Comparison of ENCODE assay signal across 8 cellular contexts in genomic region chr12:79689041-79689476, GRCh38. TPM values are rescaled to one million over a fixed set of nuclear protein-coding genes. Genes with fewer than 3 reads are reported as not detected.
A peak's percentile ranks its signal among the peaks of the same experiment; 100 is the strongest.
DNase-seq lines count a peak whose midpoint lies in the region; ATAC-seq, FAIRE-seq and TF ChIP-seq lines count a peak whose summit lies in the region.

No MANE protein-coding gene starts in this region.

- peak overlapping the region; percentile 45 for H3K4me3 ChIP-seq in CD8-positive, alpha-beta memory T cell (ENCODE audit: low read length)
- H3K4me3 ChIP-seq in astrocyte (ENCODE audit: insufficient read depth, low read depth, low read length) (peak overlapping the region; percentile 79), lung (peak overlapping the region; percentile 67)

- TF ChIP-seq CTCF in astrocyte (IDR thresholded peaks at IDR 0.05; ENCODE audit: insufficient read depth, low read depth, low read length) (no peak), lung (IDR thresholded peaks at IDR 0.05; ENCODE audit: control extremely low read depth, extremely low read depth) (no peak)

- no peaks in the 10 kb centered on the region for H3K9me3 ChIP-seq in CD8-positive, alpha-beta memory T cell (ENCODE audit: low read length)
- H3K9me3 ChIP-seq in astrocyte (ENCODE audit: insufficient read depth, low read depth, low read length) (no peaks in the 10 kb centered on the region), lung (ENCODE audit: control insufficient read depth in 2 of 2, insufficient read depth in 1 of 2, low read length in 1 of 2) (no peaks in the 10 kb centered on the region)

- peaks cover 73% of the 10 kb centered on the region for H3K79me2 ChIP-seq in astrocyte (ENCODE audit: insufficient read depth, low read length)

- H3K27me3 ChIP-seq in CD8-positive, alpha-beta memory T cell (ENCODE audit: insufficient read depth, low read length, poor library complexity, severe bottlenecking), result peaks cover 14% of the 10 kb centered on the region
- H3K27me3 ChIP-seq in astrocyte (ENCODE audit: insufficient read depth, low read length) (no peaks in the 10 kb centered on the region), lung (ENCODE audit: control insufficient read depth, insufficient read depth) (no peaks in the 10 kb centered on the region)

- H3K4me2 ChIP-seq in astrocyte (ENCODE audit: low read length), result peak overlapping the region; percentile 89

- H4K20me1 ChIP-seq in astrocyte (ENCODE audit: insufficient read depth, low read length), result peaks cover 19% of the 10 kb centered on the region

- peak overlapping the region; percentile 59 to 85 (median 74) for H3K4me3 Mint-ChIP-seq in CD8-positive, alpha-beta memory T cell
- peak overlapping the region; percentile 95 for H3K4me3 Mint-ChIP-seq in astrocyte (ENCODE audit: unreplicated experiment)

- no peaks in the 10 kb centered on the region for H3K36me3 Mint-ChIP-seq in CD8-positive, alpha-beta memory T cell
- peaks cover 2% of the 10 kb centered on the region for H3K36me3 Mint-ChIP-seq in astrocyte (ENCODE audit: low read depth, unreplicated experiment)

- H3K9ac ChIP-seq in astrocyte (ENCODE audit: low read length), result peak overlapping the region; percentile 93

- intact Hi-C loops in posterior vena cava (cut with DNase I), result loop anchor here in 1 of 2 donors (10.0 kb wide), 1 partner anchor 134 kb away; no protein-coding TSS in a partner anchor

- peak; percentile 1 for ATAC-seq in HG02981 (IDR thresholded peaks at IDR 0.05; ENCODE audit: unreplicated experiment)
- ATAC-seq in lung (ENCODE audit: insufficient read depth, low FRiP score), result no peak
- ATAC-seq in HG02610 (IDR thresholded peaks at IDR 0.05; ENCODE audit: unreplicated experiment), result no peak

- DNase-seq in CD8-positive, alpha-beta memory T cell, result no peak
- DNase-seq in astrocyte (ENCODE audit: low read depth) (no peak), lung (ENCODE audit: low spot score) (no peak), posterior vena cava (ENCODE audit: low spot score) (no peak), middle frontal gyrus (ENCODE audit: extremely low spot score, low spot score) (no peak)
- DNase-seq in stimulated activated CD4-positive, alpha-beta T cell treated with anti-CD3 and anti-CD28 coated beads, Interleukin-2, amount 100 ng/mL, for 24 hours, result no peak

- WGBS in lung, 2 donors, result 1% methylated on average over 6 of the region's 6 CpGs

- POLR2A ChIA-PET in CD8-positive, alpha-beta memory T cell (lab: Charles Lee), result no interaction called here

- H3K27me3 Mint-ChIP-seq in CD8-positive, alpha-beta memory T cell, result peaks cover 42 to 64% of the 10 kb centered on the region in 2 donors
- H3K27me3 Mint-ChIP-seq in astrocyte (ENCODE audit: low read depth, unreplicated experiment), result no peaks in the 10 kb centered on the region

- no peaks in the 10 kb centered on the region for H3K36me3 ChIP-seq in CD8-positive, alpha-beta memory T cell (ENCODE audit: insufficient read depth, low read length)
- H3K36me3 ChIP-seq in astrocyte (ENCODE audit: insufficient read depth, low read length) (no peaks in the 10 kb centered on the region), lung (ENCODE audit: control insufficient read depth in 2 of 2, insufficient read depth in 2 of 2, low read length in 2 of 2) (peaks cover 0 to 1% of the 10 kb centered on the region in 2 donors)

- no peak overlapping the region for H2AFZ ChIP-seq in astrocyte (ENCODE audit: low read depth, low read length)

- H3K27ac ChIP-seq in CD8-positive, alpha-beta memory T cell (ENCODE audit: low read depth, low read length), result no peak overlapping the region
- H3K27ac ChIP-seq in astrocyte (ENCODE audit: low read depth, low read length) (peak overlapping the region; percentile 97), lung (ENCODE audit: low read depth in 1 of 2, low read length in 1 of 2) (peak overlapping the region in 1 of 2 donors; percentile 96)

- CTCF ChIA-PET in CD8-positive, alpha-beta memory T cell (lab: Charles Lee), result no interaction called here

- no peak for FAIRE-seq in astrocyte (lab: Jason Lieb, UNC)

- peaks cover 0 to 2% (median 0%) of the 10 kb centered on the region in 5 donors for H3K9me3 Mint-ChIP-seq in CD8-positive, alpha-beta memory T cell
- no peaks in the 10 kb centered on the region for H3K9me3 Mint-ChIP-seq in astrocyte (ENCODE audit: unreplicated experiment)

- peaks cover 10 to 28% (median 25%) of the 10 kb centered on the region in 3 donors for H3K4me1 Mint-ChIP-seq in CD8-positive, alpha-beta memory T cell
- peaks cover 15% of the 10 kb centered on the region for H3K4me1 Mint-ChIP-seq in astrocyte (ENCODE audit: low read depth, unreplicated experiment)

- H3K4me1 ChIP-seq in CD8-positive, alpha-beta memory T cell (ENCODE audit: insufficient read depth, low read length), result peaks cover 12% of the 10 kb centered on the region
- H3K4me1 ChIP-seq in astrocyte (ENCODE audit: insufficient read depth, low read length), result peaks cover 30% of the 10 kb centered on the region
- peaks cover 2 to 3% of the 10 kb centered on the region in 2 donors for H3K4me1 ChIP-seq in lung (ENCODE audit: control insufficient read depth in 2 of 2, insufficient read depth in 2 of 2, low read length in 2 of 2)

- H3K27ac Mint-ChIP-seq in CD8-positive, alpha-beta memory T cell, result peak overlapping the region in 2 of 8 donors; percentile 47
- peak overlapping the region; percentile 68 for H3K27ac Mint-ChIP-seq in astrocyte (ENCODE audit: unreplicated experiment)

RNA-seq across cellular contexts. Expression of gene PAWR, which starts 1.7 kb away (rescaled TPM):
- 1 to 10 TPM; 2.3 to 2.4 TPM for total RNA-seq in CD8-positive, alpha-beta memory T cell
- 2.9 TPM for polyA plus RNA-seq in CD8-positive, alpha-beta memory T cell
- total RNA-seq in astrocyte (189 and 204 TPM in 2 replicates), lung (100 to 1,000 TPM in 1 of 2 donors, 10 to 100 TPM in 1; 77.6 to 119 TPM), posterior vena cava (100 to 1,000 TPM; 148 to 218 TPM)
- polyA plus RNA-seq in lung, result 10 to 100 TPM in 1 of 2 donors, 1 to 10 TPM in 1; 6.8 to 35.2 TPM

Comparison
In these comparisons a context has a peak if more than half of its experiments do, and no peak if none do; other contexts are left out.
1. RNA of gene PAWR, which starts 1.7 kb away (total RNA-seq): 148 to 218 TPM in posterior vena cava, 189 to 204 TPM in astrocyte and 77.6 to 119 TPM in lung; 2.3 to 2.4 TPM in CD8-positive, alpha-beta memory T cell; every median in the first group is over 10 times any median in the second.
2. Peak in every context shown above with its lines, with median percentiles within 50 percentile points of each other: H3K4me3 ChIP-seq.